Comparison of ENCODE assay signal across 8 cellular contexts in the genomic region with DNA sequence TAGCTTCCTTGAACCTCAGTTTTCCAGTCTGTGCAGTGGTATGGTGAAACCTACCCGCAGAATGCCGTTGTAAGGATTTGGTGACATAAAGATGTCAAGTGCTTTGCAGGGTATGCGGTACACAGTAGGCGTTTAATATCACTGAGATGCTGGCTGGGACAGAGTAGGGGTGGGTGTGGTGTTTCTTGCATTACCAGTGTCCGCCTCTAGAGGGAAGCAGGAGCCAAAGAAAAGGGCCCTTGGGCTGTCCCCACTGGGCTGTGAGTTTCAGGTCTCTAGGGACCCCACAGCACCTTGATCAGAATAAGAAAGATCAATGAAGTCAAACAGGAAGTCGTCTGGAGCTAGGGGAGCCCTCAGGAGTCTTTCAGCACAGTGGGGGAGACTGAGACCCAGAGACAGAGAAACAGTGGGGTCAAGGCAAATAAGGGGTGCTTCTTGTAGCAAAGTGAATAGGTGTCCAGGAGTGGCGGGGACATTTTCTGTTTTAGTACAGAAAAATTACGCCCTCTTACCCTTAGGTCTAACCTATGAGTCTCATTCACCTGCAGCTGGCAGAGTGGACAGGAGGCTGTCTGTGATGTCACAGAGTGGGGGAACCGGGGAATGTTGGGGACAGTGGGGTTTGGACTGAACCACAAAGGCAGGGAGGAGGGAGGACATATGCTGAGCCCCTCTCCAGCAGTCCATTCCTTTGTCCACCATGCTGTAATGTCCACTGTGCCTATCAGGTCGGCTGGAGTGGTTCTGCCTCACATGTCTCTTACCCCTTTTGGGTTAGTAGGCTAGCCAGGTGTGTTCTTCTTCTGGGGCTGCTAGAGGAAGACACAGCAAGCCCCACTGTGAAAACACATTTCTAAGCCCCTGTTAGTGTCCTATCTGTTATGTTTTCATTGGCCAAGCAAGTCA. TPM values are rescaled to one million over a fixed set of nuclear protein-coding genes. Genes with fewer than 3 reads are reported as not detected.
DNase-seq lines count a peak whose midpoint lies in the region; ATAC-seq, FAIRE-seq and TF ChIP-seq lines count a peak whose summit lies in the region.

No MANE protein-coding gene starts in this region.

- in situ Hi-C loops in mammary epithelial cell (cut with MboI; ENCODE audit: low sequenced_read_pairs in 2 of 2), result no loop called here

- no TSS peak for BruUV-seq in mammary epithelial cell (replicated peaks; lab: Mats Ljungman, UMichigan)

- no peaks in the 10 kb centered on the region for H3K36me3 ChIP-seq in mammary epithelial cell (ENCODE audit: insufficient read depth, low read length)

- H3K27me3 ChIP-seq in mammary epithelial cell (ENCODE audit: insufficient read depth, low read length), result no peaks in the 10 kb centered on the region

- H3K79me2 ChIP-seq in mammary epithelial cell (ENCODE audit: insufficient read depth, low read length), result no peaks in the 10 kb centered on the region

- H3K27ac ChIP-seq in mammary epithelial cell (ENCODE audit: insufficient read depth, low read depth, low read length), result no peak overlapping the region

- peaks cover 13% of the 10 kb centered on the region for H3K4me1 ChIP-seq in mammary epithelial cell (ENCODE audit: insufficient read depth, low read length)

- ATAC-seq in GM21423 (IDR thresholded peaks at IDR 0.05; ENCODE audit: unreplicated experiment), result peak; percentile 77
- ATAC-seq in left lobe of liver, result peak; percentile 91

- dilution Hi-C loops in mammary epithelial cell (cut with HindIII; ENCODE audit: low sequenced_read_pairs), result no loop called here

- intact Hi-C loops in mammary epithelial cell (cut with micrococcal nuclease), result loop anchor here (1.0 kb wide), 5 partner anchors 15 to 352 kb away; no protein-coding TSS in a partner anchor

- FAIRE-seq in D721Med (lab: Jason Lieb, UNC), result no peak

- no peaks in the 10 kb centered on the region for H4K20me1 ChIP-seq in mammary epithelial cell (ENCODE audit: insufficient read depth, low read length)

- H3K9me3 ChIP-seq in mammary epithelial cell (replicated peaks; ENCODE audit: insufficient read depth, low read length), result no peaks in the 10 kb centered on the region

- no peak overlapping the region for H3K4me2 ChIP-seq in mammary epithelial cell (ENCODE audit: insufficient read depth, low read depth, low read length)

- no peak overlapping the region for H3K9ac ChIP-seq in mammary epithelial cell (ENCODE audit: insufficient read depth, low read length)

- 24% methylated on average over 9 of the region's 10 CpGs for WGBS in mammary epithelial cell (ENCODE audit: low coverage, missing lambda C conversion rate)

- DNase-seq in D721Med (ENCODE audit: insufficient read length, low spot score) (peak; percentile 64), KG1 (lab: John Stamatoyannopoulos, UW) (peak; percentile 5), mammary epithelial cell (peak; percentile 29), left lobe of liver (ENCODE audit: low spot score) (peak; percentile 49), NCI-H446 (lab: John Stamatoyannopoulos, UW) (no peak)
- peak; percentile 5 for DNase-seq in stimulated activated CD8-positive, alpha-beta memory T cell treated with anti-CD3 and anti-CD28 coated beads, Interleukin-12 subunit alpha, Interleukin-12 subunit beta, amount 100 ng/mL, for 24 hours (ENCODE audit: extremely low read depth)

- H3K4me3 ChIP-seq in WI38 (ENCODE audit: low read depth, low read length) (no peak overlapping the region), mammary epithelial cell (replicated peaks in 1 of 3; ENCODE audit: insufficient read depth in 1 of 3, low read depth in 2 of 3, low read length in 3 of 3) (no peak overlapping the region)

- TF ChIP-seq CTCF in D721Med (IDR thresholded peaks at IDR 0.05; ENCODE audit: insufficient read depth, missing control alignments), result peak; percentile 73
- TF ChIP-seq CTCF in WI38 (IDR thresholded peaks at IDR 0.05; ENCODE audit: low read depth, low read length), result peak; percentile 95
- peak; percentile 79 to 91 for TF ChIP-seq CTCF in mammary epithelial cell (conservative IDR thresholded peaks at IDR 0.05 in 1 of 2, IDR thresholded peaks at IDR 0.05 in 1 of 2; ENCODE audit: extremely low read depth in 1 of 2, insufficient read depth in 1 of 2, low read depth in 1 of 2, low read length in 2 of 2)

- CTCF ChIA-PET in mammary epithelial cell (lab: Charles Lee; ENCODE audit: low non-redundant PET), result interaction anchor here (0.6 kb wide), 1 partner anchor 261 kb away, joined by 5 read pairs; no protein-coding TSS in a partner anchor

- H2AFZ ChIP-seq in mammary epithelial cell (ENCODE audit: low read depth, low read length), result peak overlapping the region; percentile 12

RNA-seq across cellular contexts. Expression of gene TEX53, which starts 4.7 kb away (rescaled TPM):
- total RNA-seq in mammary epithelial cell, result not detected
- not detected for polyA plus RNA-seq in mammary epithelial cell
- polyA minus RNA-seq in mammary epithelial cell, result not detected
- total RNA-seq in left lobe of liver, result not detected

RNA-seq across cellular contexts. Expression of gene TEX48, which starts 19.7 kb away (rescaled TPM):
- total RNA-seq in mammary epithelial cell (not detected), left lobe of liver (not detected)
- not detected for polyA plus RNA-seq in mammary epithelial cell
- not detected for polyA minus RNA-seq in mammary epithelial cell

RNA-seq across cellular contexts. Expression of gene TMEM268, which starts 51.2 kb away (rescaled TPM):
- 10 to 100 TPM in 1 of 2 donors, 1 to 10 TPM in 1; 9.3 to 13.2 TPM for total RNA-seq in mammary epithelial cell
- 5.6 TPM for polyA plus RNA-seq in mammary epithelial cell
- 4.6 TPM for polyA minus RNA-seq in mammary epithelial cell
- 4.8 TPM for total RNA-seq in left lobe of liver

Comparison
In these comparisons a context has a peak if more than half of its experiments do, and no peak if none do; other contexts are left out.
1. DNase-seq: peak in D721Med (single experiment), KG1 (single experiment), mammary epithelial cell (single experiment), left lobe of liver (single experiment) and stimulated activated CD8-positive, alpha-beta memory T cell treated with anti-CD3 and anti-CD28 coated beads, Interleukin-12 subunit alpha, Interleukin-12 subunit beta, amount 100 ng/mL, for 24 hours (single experiment); none in NCI-H446 (0 of 2).
2. Peak in every context shown above with its lines, with median percentiles within 50 percentile points of each other: CTCF ChIP-seq.